8 cellular contexts compared by ENCODE assay signal in the genomic region with DNA sequence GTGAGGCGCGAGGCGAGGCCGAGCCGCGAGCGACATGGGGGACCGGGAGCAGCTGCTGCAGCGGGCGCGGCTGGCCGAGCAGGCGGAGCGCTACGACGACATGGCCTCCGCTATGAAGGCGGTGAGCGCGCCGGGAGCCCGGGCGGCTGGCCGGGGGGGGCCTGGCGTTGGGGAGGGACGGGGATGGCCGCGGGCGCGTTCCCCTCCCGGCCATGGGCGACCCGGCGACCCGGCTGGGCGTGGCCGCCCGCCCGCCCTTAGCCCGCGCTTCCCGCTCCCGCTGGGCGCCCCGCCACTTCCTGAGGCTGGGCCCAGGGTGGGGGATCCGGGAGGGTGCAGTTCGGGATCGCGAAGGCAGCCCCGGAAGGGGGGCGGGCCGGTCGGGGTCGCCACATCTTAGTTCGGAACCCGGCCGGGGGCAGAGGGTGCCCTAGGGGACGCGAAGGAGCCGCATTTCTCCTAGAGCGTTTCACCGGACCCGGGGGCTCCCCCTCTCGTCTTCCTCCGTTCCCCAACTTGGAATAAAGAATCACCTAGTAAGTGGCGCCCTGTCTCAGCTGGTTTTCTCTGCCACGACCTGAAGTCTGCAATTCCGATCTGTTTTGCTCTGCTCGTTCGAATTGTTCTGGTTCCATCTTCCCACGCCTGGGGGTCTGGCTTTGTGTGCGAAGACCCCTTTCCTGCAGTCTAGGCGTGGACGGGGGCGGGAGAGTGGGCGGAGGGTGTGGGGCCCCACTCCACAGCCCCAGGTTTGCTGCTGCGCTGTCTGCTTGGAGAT. TPM values are rescaled to one million over a fixed set of nuclear protein-coding genes. Genes with fewer than 3 reads are reported as not detected.
DNase-seq lines count a peak whose midpoint lies in the region; ATAC-seq, FAIRE-seq and TF ChIP-seq lines count a peak whose summit lies in the region.

No MANE protein-coding gene starts in this region.

- H3K4me2 ChIP-seq in IMR-90 (ENCODE audit: low read depth, low read length) (peak overlapping the region; percentile 95), neuronal stem cell (ENCODE audit: insufficient read depth, low read length, poor library complexity, severe bottlenecking) (peak overlapping the region; percentile 75)

- H2BK120ac ChIP-seq in IMR-90 (ENCODE audit: low read depth, low read length) (peak overlapping the region; percentile 35; the same call in 1 of the 2 replicates), neuronal stem cell (ENCODE audit: low read depth, low read length) (peak overlapping the region; percentile 89)

- H3K9ac ChIP-seq in IMR-90 (ENCODE audit: low read depth, low read length), result peak overlapping the region; percentile 92
- H3K9ac ChIP-seq in neuronal stem cell (ENCODE audit: low read depth, low read length, poor library complexity), result peak overlapping the region; percentile 99

- no peak overlapping the region for H2BK20ac ChIP-seq in IMR-90 (ENCODE audit: low read depth, low read length)

- H4K91ac ChIP-seq in IMR-90 (ENCODE audit: insufficient read depth, low read depth, low read length) (peak overlapping the region; percentile 68), neuronal stem cell (ENCODE audit: low read depth, low read length, poor library complexity) (no peak overlapping the region)

- H3K56ac ChIP-seq in IMR-90 (ENCODE audit: extremely low read depth, insufficient read depth, low read length), result peak overlapping the region; percentile 98

- TF ChIP-seq RAD21 in IMR-90 (IDR thresholded peaks at IDR 0.05; ENCODE audit: low read length), result no peak

- H3K79me1 ChIP-seq in IMR-90 (ENCODE audit: low read depth in 1 of 2, low read length in 2 of 2), result peaks cover 0 to 35% of the 10 kb centered on the region in 2 experiments; a peak in 2 of 4 replicates
- no peaks in the 10 kb centered on the region for H3K79me1 ChIP-seq in neuronal stem cell (ENCODE audit: low read depth, low read length)

- H2AK5ac ChIP-seq in IMR-90 (ENCODE audit: low read depth, low read length) (peak overlapping the region; percentile 94), neuronal stem cell (ENCODE audit: low read depth, low read length) (peak overlapping the region; percentile 64)

- WGBS in IMR-90 (ENCODE audit: extremely low coverage in 2 of 2, insufficient read length in 1 of 2), 2 experiments, result 1% methylated on average over 18 of the region's 77 CpGs; no CpG with 5 or more reads in 1 of the 2 experiments
- no CpG with 5 or more reads among the region's 77 CpGs for WGBS in neuronal stem cell (ENCODE audit: extremely low coverage in 2 of 2, insufficient read length in 2 of 2, insufficient replicate concordance in 1 of 2), 2 donors

- H2AFZ ChIP-seq in IMR-90 (replicated peaks; ENCODE audit: low read length, poor library complexity) (peak overlapping the region; percentile 92), neuronal stem cell (ENCODE audit: low read length) (peak overlapping the region; percentile 97)

- TF ChIP-seq CTCF in IMR-90 (conservative IDR thresholded peaks at IDR 0.05; ENCODE audit: low read depth, low read length) (peak; percentile 8; the same call in 1 of the 2 replicates), foreskin fibroblast (IDR thresholded peaks at IDR 0.05; ENCODE audit: low read depth, low read length) (no peak), vagina (IDR thresholded peaks at IDR 0.05) (no peak)

- H3K27me3 ChIP-seq in IMR-90 (ENCODE audit: control insufficient read depth, insufficient read depth, low read length) (no peaks in the 10 kb centered on the region), neuronal stem cell (ENCODE audit: control insufficient read depth in 3 of 3, insufficient read depth in 3 of 3, low read depth in 1 of 3, low read length in 3 of 3) (no peaks in the 10 kb centered on the region), vagina (no peaks in the 10 kb centered on the region)

- H3K4me3 ChIP-seq in IMR-90 (ENCODE audit: insufficient read depth, low read depth, low read length) (peak overlapping the region; percentile 79), foreskin fibroblast (ENCODE audit: low read depth in 1 of 2, low read length in 2 of 2) (peak overlapping the region; percentile 77 to 96), neuronal stem cell (ENCODE audit: low read length in 2 of 2) (peak overlapping the region; percentile 96 to 99), vagina (peak overlapping the region; percentile 92 to 99)

- ATAC-seq in GM21526 (IDR thresholded peaks at IDR 0.05; ENCODE audit: low FRiP score, unreplicated experiment) (peak; percentile 15), IMR-90 (ENCODE audit: low read depth) (peak; percentile 34)

- H2AK9ac ChIP-seq in IMR-90 (replicated peaks; ENCODE audit: low read depth, low read length, poor library complexity), result peak overlapping the region; percentile 84

- H3K9me3 ChIP-seq in IMR-90 (ENCODE audit: control insufficient read depth, insufficient read depth, low read length) (no peaks in the 10 kb centered on the region), neuronal stem cell (replicated peaks in 1 of 2; ENCODE audit: control insufficient read depth in 2 of 2, insufficient read depth in 1 of 2, low read depth in 1 of 2, low read length in 2 of 2) (no peaks in the 10 kb centered on the region), vagina (no peaks in the 10 kb centered on the region)

- FAIRE-seq in RCC 7860 (lab: Jason Lieb, UNC), result no peak

- dilution Hi-C loops in IMR-90 (cut with HindIII; ENCODE audit: low sequenced_read_pairs, unreplicated experiment), result no loop called here

- H3K18ac ChIP-seq in IMR-90 (ENCODE audit: low read depth, low read length) (peak overlapping the region; percentile 72), neuronal stem cell (ENCODE audit: low read length) (peak overlapping the region; percentile 99)

- peaks cover 11% of the 10 kb centered on the region for H3K4me1 ChIP-seq in IMR-90 (ENCODE audit: control insufficient read depth, insufficient read depth, low read length)
- H3K4me1 ChIP-seq in neuronal stem cell (ENCODE audit: control insufficient read depth in 2 of 2, insufficient read depth in 1 of 2, low read depth in 1 of 2, low read length in 2 of 2), result peaks cover 6 to 13% of the 10 kb centered on the region in 2 donors
- peaks cover 28% of the 10 kb centered on the region for H3K4me1 ChIP-seq in vagina

- peak overlapping the region; percentile 43 for H4K5ac ChIP-seq in IMR-90 (ENCODE audit: low read depth, low read length)

- TF ChIP-seq POLR2A in IMR-90 (IDR thresholded peaks at IDR 0.05; ENCODE audit: low read depth, low read length) (no peak), vagina (IDR thresholded peaks at IDR 0.05) (no peak)

- CTCF ChIA-PET in IMR-90 (lab: Yijun Ruan, JAX), result no interaction called here

- peak overlapping the region; percentile 71 to 79 for H4K8ac ChIP-seq in IMR-90 (ENCODE audit: low read depth in 2 of 2, low read length in 2 of 2)
- no peak overlapping the region for H4K8ac ChIP-seq in neuronal stem cell (ENCODE audit: low read depth, low read length)

- peaks cover 5% of the 10 kb centered on the region; the same call in 1 of the 2 replicates for H3K36me3 ChIP-seq in IMR-90 (ENCODE audit: control insufficient read depth, insufficient read depth, low read length)
- peaks cover 4 to 49% of the 10 kb centered on the region in 2 donors for H3K36me3 ChIP-seq in neuronal stem cell (replicated peaks in 1 of 2; ENCODE audit: control insufficient read depth in 2 of 2, insufficient read depth in 2 of 2, low read length in 2 of 2)
- no peaks in the 10 kb centered on the region for H3K36me3 ChIP-seq in vagina

- peaks cover 7% of the 10 kb centered on the region; the same call in 1 of the 2 replicates for H3K9me1 ChIP-seq in IMR-90 (ENCODE audit: insufficient read depth, low read length)

- peak overlapping the region; percentile 98 for H3K14ac ChIP-seq in IMR-90 (replicated peaks; ENCODE audit: low read depth, low read length)
- peak overlapping the region; percentile 87 for H3K14ac ChIP-seq in neuronal stem cell (ENCODE audit: low read length)

- no peak overlapping the region for H2BK12ac ChIP-seq in neuronal stem cell (ENCODE audit: low read length)

- peak overlapping the region; percentile 94 for H3K27ac ChIP-seq in IMR-90 (ENCODE audit: insufficient read depth, low read length)
- H3K27ac ChIP-seq in neuronal stem cell (replicated peaks; ENCODE audit: low read length), result peak overlapping the region; percentile 99
- peak overlapping the region; percentile 98 for H3K27ac ChIP-seq in vagina

- peak overlapping the region; percentile 99 for H3K23ac ChIP-seq in IMR-90 (ENCODE audit: low read depth, low read length)
- H3K23ac ChIP-seq in neuronal stem cell (ENCODE audit: low read depth, low read length, poor library complexity), result peak overlapping the region; percentile 89

- in situ Hi-C loops in IMR-90 (cut with MboI; ENCODE audit: low sequenced_read_pairs), result loop anchor here (10.0 kb wide), 1 partner anchor 190 kb away; the partner anchor contains the start of genes DEPDC5 and PRR14L

- peak overlapping the region; percentile 58; the same call in 1 of the 3 replicates for H2BK15ac ChIP-seq in IMR-90 (ENCODE audit: low read depth, low read length)
- H2BK15ac ChIP-seq in neuronal stem cell (ENCODE audit: low read length), result no peak overlapping the region

- DNase-seq in D341Med (ENCODE audit: low spot score) (peak; percentile 66), IMR-90 (no peak), activated T-cell treated with anti-CD3 and anti-CD28 coated beads for 1 hour (ENCODE audit: low read depth) (peak; percentile 24), foreskin fibroblast (no peak), neuronal stem cell (ENCODE audit: low spot score) (peak; percentile 17), vagina (ENCODE audit: extremely low spot score in 2 of 2) (no peak), RCC 7860 (ENCODE audit: low spot score) (no peak)

- BruUV-seq in IMR-90 (replicated peaks; lab: Mats Ljungman, UMichigan), result no TSS peak

- H3K4ac ChIP-seq in IMR-90 (ENCODE audit: low read depth, low read length) (peak overlapping the region; percentile 96), neuronal stem cell (ENCODE audit: low read length) (peak overlapping the region; percentile 27)

- H2BK5ac ChIP-seq in IMR-90 (ENCODE audit: low read depth, low read length, poor library complexity, severe bottlenecking) (peak overlapping the region; percentile 84), neuronal stem cell (ENCODE audit: low read length) (peak overlapping the region; percentile 97)

- POLR2A ChIA-PET in IMR-90 (lab: Charles Lee; ENCODE audit: unreplicated experiment), result no interaction called here

- H4K20me1 ChIP-seq in IMR-90 (ENCODE audit: insufficient read depth, low read length), result peaks cover 33% of the 10 kb centered on the region

- intact Hi-C loops in IMR-90 (cut with micrococcal nuclease), result loop anchor here (1.0 to 2.0 kb wide), 2 partner anchors 99 to 280 kb away; no protein-coding TSS in a partner anchor
- intact Hi-C loops in vagina (cut with DNase I), result no loop called here

TF ChIP-seq in IMR-90, 13 proteins besides CTCF, POLR2A, EP300 and RAD21 (continues in another document):
- TF ChIP-seq MAZ (IDR thresholded peaks at IDR 0.05; ENCODE audit: borderline replicate concordance, low read depth, low read length), result peak; percentile 20; the same call in 1 of the 2 replicates

RNA-seq across cellular contexts. Expression of gene YWHAH, which starts 0.6 kb away (rescaled TPM):
- 173 and 186 TPM in 2 replicates for total RNA-seq in IMR-90 (2012; rRNA removed)
- 131 and 147 TPM in 2 replicates for polyA plus RNA-seq in IMR-90 (2012; rRNA removed)
- 72.8 and 87.1 TPM in 2 replicates for polyA plus RNA-seq in IMR-90 (2012; cell fraction: cytosol; rRNA removed)
- polyA plus RNA-seq in IMR-90 (2012; cell fraction: nucleus; rRNA removed; ENCODE audit: low replicate concordance), result 30.7 and 43.3 TPM in 2 replicates
- 100.0 TPM for polyA plus RNA-seq in neuronal stem cell (2013, experiment 1 of 2)
- polyA plus RNA-seq in neuronal stem cell (2013, experiment 2 of 2), result 101 TPM
- 86.2 TPM for total RNA-seq in vagina

Comparison
In these comparisons a context has a peak if more than half of its experiments do, and no peak if none do; other contexts are left out.
1. DNase-seq: peak in D341Med (single experiment), activated T-cell treated with anti-CD3 and anti-CD28 coated beads for 1 hour (single experiment) and neuronal stem cell (single experiment); none in IMR-90 (single experiment), foreskin fibroblast (0 of 2), vagina (0 of 2) and RCC 7860 (single experiment).
2. Peak in every context shown above with its lines, with median percentiles within 50 percentile points of each other: H3K27ac ChIP-seq and H3K4me3 ChIP-seq.